ENCODE assay signal across 20 cellular contexts in the genomic region with DNA sequence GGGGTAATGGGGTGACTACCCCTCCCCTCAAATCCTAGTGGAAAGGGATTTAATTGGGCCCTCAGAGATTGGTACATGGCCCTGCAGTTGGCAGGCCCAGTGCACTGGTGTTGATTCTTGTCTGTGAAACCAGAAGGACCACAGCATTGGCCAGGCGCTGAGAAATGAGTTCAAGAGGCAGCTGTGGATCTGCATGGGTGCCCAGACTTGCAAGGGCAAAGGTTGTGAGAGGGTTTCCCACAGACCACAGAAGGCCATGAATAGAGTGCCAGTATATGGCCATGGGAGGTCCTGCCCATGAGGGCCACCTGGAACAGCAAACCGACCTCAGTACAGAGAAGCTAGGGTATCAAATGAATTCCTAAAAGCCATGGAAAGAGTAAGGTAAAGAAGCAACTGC.
DNase-seq lines count a peak whose midpoint lies in the region; ATAC-seq and FAIRE-seq lines count a peak whose summit lies in the region.
"Had no signal": no experiment of that assay in that cellular context is flagged by ENCODE, and none has a peak within 500 bp of the region (broad histone marks: within the 10 kb centered on the region; RNA-seq: fewer than 3 reads in every experiment).

No MANE protein-coding gene starts in this region.

- peaks cover 6% of the 10 kb centered on the region for H3K4me1 Mint-ChIP-seq in stimulated activated memory B cell treated with anti-CD40 and anti-IgM and Interleukin-4, amounts not matched to agents 10 μg/mL and 1 μg/mL and 100 μg/mL, for 72 hours
- H3K4me1 Mint-ChIP-seq: activated naive CD4-positive, alpha-beta T cell treated with anti-CD3 and anti-CD28 coated beads, Interleukin-2, amount 50 U/mL, for 24 hours; central memory CD8-positive, alpha-beta T cell; neural progenitor cell had no signal

- H3K27ac Mint-ChIP-seq in stimulated activated memory B cell treated with anti-CD40 and anti-IgM and Interleukin-4, amounts not matched to agents 10 μg/mL and 1 μg/mL and 100 μg/mL, for 72 hours: no peak overlapping the region
- H3K27ac Mint-ChIP-seq: activated naive CD4-positive, alpha-beta T cell treated with anti-CD3 and anti-CD28 coated beads, Interleukin-2, amount 50 U/mL, for 24 hours; activated T-cell treated with anti-CD3 and anti-CD28 coated beads, Interleukin-2, amount 50 U/mL, for 72 hours; neural progenitor cell; progenitor cell of endocrine pancreas had no signal

- DNase-seq in GM19239 (ENCODE audit: insufficient read length, low spot score) (no peak), 8988T (no peak)
- DNase-seq: activated T-cell treated with anti-CD3 and anti-CD28 coated beads, Interleukin-2, amount 50 U/mL, for 72 hours; CD4-positive, alpha-beta memory T cell; immature natural killer cell; left ventricle myocardium superior; NCI-H1694 treated with DMSO at 0.1 percent for 48 hours; NCI-H226; PC-9; SHP77 treated with DMSO at 0.1 percent for 48 hours; stimulated activated naive CD4-positive, alpha-beta T cell treated with Interleukin-2 at 50 U/mL for 16 hours had no signal

- ATAC-seq in GM18870 (IDR thresholded peaks at IDR 0.05; ENCODE audit: unreplicated experiment) (peak; percentile 51), GM21576 (IDR thresholded peaks at IDR 0.05; ENCODE audit: unreplicated experiment) (peak; percentile 61), HG03108 (IDR thresholded peaks at IDR 0.05; ENCODE audit: unreplicated experiment) (peak; percentile 67), GM18873 (IDR thresholded peaks at IDR 0.05; ENCODE audit: low FRiP score, unreplicated experiment) (no peak)
- peak; percentile 56 for ATAC-seq in stimulated activated memory B cell treated with anti-CD40 and anti-IgM and Interleukin-4, amounts not matched to agents 10 μg/mL and 1 μg/mL and 100 μg/mL, for 72 hours
- ATAC-seq: activated T-cell treated with anti-CD3 and anti-CD28 coated beads, Interleukin-2, amount 50 U/mL, for 72 hours; left ventricle myocardium superior had no signal

- no peaks in the 10 kb centered on the region for H3K27me3 Mint-ChIP-seq in stimulated activated memory B cell treated with anti-CD40 and anti-IgM and Interleukin-4, amounts not matched to agents 10 μg/mL and 1 μg/mL and 100 μg/mL, for 72 hours
- H3K27me3 Mint-ChIP-seq: activated naive CD4-positive, alpha-beta T cell treated with anti-CD3 and anti-CD28 coated beads, Interleukin-2, amount 50 U/mL, for 24 hours; CD4-positive, alpha-beta memory T cell; central memory CD8-positive, alpha-beta T cell; progenitor cell of endocrine pancreas had no signal

- no peak overlapping the region for H3K4me3 Mint-ChIP-seq in stimulated activated memory B cell treated with anti-CD40 and anti-IgM and Interleukin-4, amounts not matched to agents 10 μg/mL and 1 μg/mL and 100 μg/mL, for 72 hours
- H3K4me3 Mint-ChIP-seq: activated naive CD4-positive, alpha-beta T cell treated with anti-CD3 and anti-CD28 coated beads, Interleukin-2, amount 50 U/mL, for 24 hours; activated T-cell treated with anti-CD3 and anti-CD28 coated beads, Interleukin-2, amount 50 U/mL, for 72 hours; CD4-positive, alpha-beta memory T cell; central memory CD8-positive, alpha-beta T cell; immature natural killer cell; neural progenitor cell had no signal

- H3K9me3 Mint-ChIP-seq in stimulated activated memory B cell treated with anti-CD40 and anti-IgM and Interleukin-4, amounts not matched to agents 10 μg/mL and 1 μg/mL and 100 μg/mL, for 72 hours: no peaks in the 10 kb centered on the region
- H3K9me3 Mint-ChIP-seq: activated naive CD4-positive, alpha-beta T cell treated with anti-CD3 and anti-CD28 coated beads, Interleukin-2, amount 50 U/mL, for 24 hours; CD4-positive, alpha-beta memory T cell; central memory CD8-positive, alpha-beta T cell; immature natural killer cell; neural progenitor cell had no signal

- H3K36me3 Mint-ChIP-seq in stimulated activated memory B cell treated with anti-CD40 and anti-IgM and Interleukin-4, amounts not matched to agents 10 μg/mL and 1 μg/mL and 100 μg/mL, for 72 hours: peaks cover 16% of the 10 kb centered on the region
- H3K36me3 Mint-ChIP-seq: neural progenitor cell had no signal

- no peak for FAIRE-seq in GM19239 (lab: Jason Lieb, UNC)
